In the genomic region with DNA sequence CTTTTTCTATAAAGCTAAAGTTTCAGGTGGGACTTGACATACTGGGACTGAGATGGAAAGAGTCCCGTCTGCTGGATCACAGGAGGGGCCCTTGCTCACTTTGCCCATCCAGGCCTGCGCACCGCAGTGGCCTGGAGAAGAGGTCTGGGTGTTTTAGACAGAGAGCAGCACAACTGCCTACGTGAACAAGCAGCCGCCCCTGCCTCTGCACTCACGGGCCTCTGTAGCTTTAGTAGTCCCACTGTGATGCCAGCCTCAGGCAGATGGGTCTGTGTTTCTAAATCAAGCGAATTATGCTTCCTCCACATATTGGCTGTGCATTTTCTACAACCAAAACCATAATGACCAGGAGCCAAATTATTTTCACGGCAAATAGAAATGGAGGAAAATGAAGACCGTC, we compare ENCODE assay signal across 30 cellular contexts.
DNase-seq lines count a peak whose midpoint lies in the region; ATAC-seq and TF ChIP-seq lines count a peak whose summit lies in the region.
"Had no signal": no experiment of that assay in that cellular context is flagged by ENCODE, and none has a peak within 500 bp of the region (broad histone marks: within the 10 kb centered on the region; RNA-seq: fewer than 3 reads in every experiment).

No MANE protein-coding gene starts in this region.

- no peak overlapping the region for H3K4me3 ChIP-seq in osteoblast (ENCODE audit: insufficient read depth, low read length)
- H3K4me3 ChIP-seq: A549; BLaER1; BLaER1 treated with 17β-estradiol and CSF1 and Interleukin-3, amounts not matched to agents 10 nM and 100 nM had no signal

- no peak overlapping the region for H2AFZ ChIP-seq in osteoblast (ENCODE audit: low read length)

- no peaks in the 10 kb centered on the region for H3K9me3 ChIP-seq in osteoblast (ENCODE audit: low read depth, low read length)
- H3K9me3 ChIP-seq: A549; BE2C; BLaER1; BLaER1 treated with 17β-estradiol and CSF1 and Interleukin-3, amounts not matched to agents 10 nM and 100 nM; Caco-2 had no signal

- H3K4me2 ChIP-seq in osteoblast (ENCODE audit: insufficient read depth, low read length) = no peak overlapping the region
- H3K4me2 ChIP-seq: A549; BLaER1; BLaER1 treated with 17β-estradiol and CSF1 and Interleukin-3, amounts not matched to agents 10 nM and 100 nM had no signal

- H3K27ac ChIP-seq in osteoblast (ENCODE audit: low read depth, low read length) = no peak overlapping the region
- H3K27ac ChIP-seq: 22Rv1; A549; BLaER1; BLaER1 treated with 17β-estradiol and CSF1 and Interleukin-3, amounts not matched to agents 10 nM and 100 nM; C4-2B had no signal

- no peaks in the 10 kb centered on the region for H3K27me3 ChIP-seq in osteoblast (ENCODE audit: insufficient read depth, low read length)
- H3K27me3 ChIP-seq: BE2C; BLaER1; BLaER1 treated with 17β-estradiol and CSF1 and Interleukin-3, amounts not matched to agents 10 nM and 100 nM had no signal

- no peaks in the 10 kb centered on the region for H3K79me2 ChIP-seq in osteoblast (ENCODE audit: insufficient read depth, low read length)

- no peaks in the 10 kb centered on the region for H4K20me1 ChIP-seq in osteoblast (ENCODE audit: insufficient read depth, low read length)
- H4K20me1 ChIP-seq: BLaER1; BLaER1 treated with 17β-estradiol and CSF1 and Interleukin-3, amounts not matched to agents 10 nM and 100 nM had no signal

- no peak overlapping the region for H3K27ac Mint-ChIP-seq in osteocyte (ENCODE audit: unreplicated experiment)
- H3K27ac Mint-ChIP-seq: B cell; CD14-positive monocyte; CD4-positive, alpha-beta memory T cell; CD4-positive, alpha-beta T cell; CD8-positive, alpha-beta memory T cell; CD8-positive, alpha-beta T cell had no signal

- H3K4me1 Mint-ChIP-seq in osteocyte (ENCODE audit: unreplicated experiment) = peaks cover 2% of the 10 kb centered on the region
- H3K4me1 Mint-ChIP-seq: B cell, CD14-positive monocyte had no signal

- H3K4me1 ChIP-seq in osteoblast (ENCODE audit: insufficient read depth, low read length) = peaks cover 15% of the 10 kb centered on the region
- H3K4me1 ChIP-seq: A549, BE2C had no signal

- H3K36me3 Mint-ChIP-seq in osteocyte (ENCODE audit: unreplicated experiment) = no peaks in the 10 kb centered on the region
- H3K36me3 Mint-ChIP-seq: CD14-positive monocyte; CD4-positive, alpha-beta memory T cell; CD4-positive, CD25-positive, alpha-beta regulatory T cell; CD8-positive, alpha-beta memory T cell; CD8-positive, alpha-beta T cell had no signal

- ATAC-seq in HG03045 (IDR thresholded peaks at IDR 0.05; ENCODE audit: unreplicated experiment) = no peak
- ATAC-seq: A549; CD8-positive, alpha-beta T cell had no signal

- no peak for TF ChIP-seq CTCF in osteoblast (IDR thresholded peaks at IDR 0.05; ENCODE audit: extremely low read depth, low read depth, low read length)
- no peak for TF ChIP-seq CTCF in osteocyte (IDR thresholded peaks at IDR 0.05)

- H3K36me3 ChIP-seq in osteoblast (ENCODE audit: insufficient read depth, low read length) = no peaks in the 10 kb centered on the region
- H3K36me3 ChIP-seq: BE2C; BLaER1; BLaER1 treated with 17β-estradiol and CSF1 and Interleukin-3, amounts not matched to agents 10 nM and 100 nM had no signal

- no peaks in the 10 kb centered on the region for H3K27me3 Mint-ChIP-seq in osteocyte (ENCODE audit: unreplicated experiment)
- H3K27me3 Mint-ChIP-seq: CD4-positive, CD25-positive, alpha-beta regulatory T cell had no signal

- H3K9me3 Mint-ChIP-seq in osteocyte (ENCODE audit: unreplicated experiment) = peaks cover 4% of the 10 kb centered on the region
- H3K9me3 Mint-ChIP-seq: CD4-positive, alpha-beta T cell; CD8-positive, alpha-beta memory T cell; CD8-positive, alpha-beta T cell had no signal

- H3K4me3 Mint-ChIP-seq in osteocyte (ENCODE audit: unreplicated experiment) = no peak overlapping the region
- H3K4me3 Mint-ChIP-seq: B cell; CD14-positive monocyte; CD4-positive, alpha-beta T cell; CD4-positive, CD25-positive, alpha-beta regulatory T cell; CD8-positive, alpha-beta memory T cell; CD8-positive, alpha-beta T cell had no signal

- DNase-seq in osteoblast (ENCODE audit: insufficient read length, low spot score, missing footprints) (peak; percentile 15), osteocyte (ENCODE audit: extremely low spot score, unreplicated experiment) (peak; percentile 63), EL (no peak)
- DNase-seq: 8988T; ACHN; AML-193; BE2C; C1 segment of cervical spinal cord; Caco-2; Calu3; CD4-positive, alpha-beta memory T cell; CD4-positive, alpha-beta T cell; CD4-positive, CD25-positive, alpha-beta regulatory T cell; CD8-positive, alpha-beta memory T cell; CD8-positive, alpha-beta T cell; COR-L47; DMS 273 treated with DMSO at 0.1 percent for 48 hours; DMS153; DMS53; DMS79; DMS79 treated with DMSO at 0.1 percent for 48 hours; DND-41 had no signal
